ENCODE assay signal across 10 cellular contexts in the genomic region with DNA sequence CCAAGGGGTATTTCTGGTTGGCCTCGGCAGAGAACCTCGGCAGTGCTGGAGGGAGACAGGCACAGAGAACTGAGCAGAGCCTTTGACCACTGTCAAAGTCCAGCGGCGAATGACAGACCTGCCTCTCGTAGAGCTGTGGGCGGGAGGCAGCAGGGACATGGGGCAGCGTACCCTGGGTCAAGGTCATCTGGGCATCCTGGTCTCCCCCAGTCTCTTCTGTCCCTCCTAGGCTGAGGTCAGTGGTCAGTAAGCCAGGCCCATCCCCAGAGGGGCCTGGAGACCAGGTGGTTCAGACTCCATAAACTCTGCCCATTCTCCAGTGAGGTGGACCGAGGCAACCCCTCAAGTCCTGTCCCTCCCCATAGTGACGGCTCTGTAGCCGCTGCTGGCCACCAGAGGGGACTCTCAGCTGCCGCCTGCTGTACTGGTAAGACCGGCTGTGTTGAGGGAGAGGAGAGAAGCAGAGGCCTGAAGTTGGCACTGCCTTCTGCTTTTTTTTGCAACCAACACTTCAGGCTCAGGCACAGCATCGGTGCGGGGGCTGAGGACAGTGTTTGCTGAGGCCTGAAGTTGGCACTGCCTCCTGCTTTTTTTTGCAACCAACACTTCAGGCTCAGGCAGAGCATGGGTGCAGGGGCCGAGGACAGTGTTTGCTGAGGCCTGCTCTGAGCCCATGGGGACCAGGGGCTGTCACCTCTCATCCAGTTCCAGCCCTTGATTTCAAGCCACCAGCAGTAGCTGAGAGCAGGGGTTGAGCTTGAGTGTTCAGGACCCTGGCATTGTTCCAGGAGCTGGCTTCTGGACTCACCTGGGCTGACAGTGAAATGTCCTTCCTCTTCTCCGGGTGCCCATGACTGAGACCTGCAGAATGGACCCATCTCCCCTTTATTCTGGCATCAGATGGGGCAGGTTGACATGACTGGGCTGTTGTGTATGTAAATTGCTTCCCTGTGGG. TPM values are rescaled to one million over a fixed set of nuclear protein-coding genes. Genes with fewer than 3 reads are reported as not detected.
DNase-seq lines count a peak whose midpoint lies in the region; ATAC-seq and TF ChIP-seq lines count a peak whose summit lies in the region.
"Had no signal": no experiment of that assay in that cellular context is flagged by ENCODE, and none has a peak within 500 bp of the region (broad histone marks: within the 10 kb centered on the region; RNA-seq: fewer than 3 reads in every experiment).

A gene with protein sequence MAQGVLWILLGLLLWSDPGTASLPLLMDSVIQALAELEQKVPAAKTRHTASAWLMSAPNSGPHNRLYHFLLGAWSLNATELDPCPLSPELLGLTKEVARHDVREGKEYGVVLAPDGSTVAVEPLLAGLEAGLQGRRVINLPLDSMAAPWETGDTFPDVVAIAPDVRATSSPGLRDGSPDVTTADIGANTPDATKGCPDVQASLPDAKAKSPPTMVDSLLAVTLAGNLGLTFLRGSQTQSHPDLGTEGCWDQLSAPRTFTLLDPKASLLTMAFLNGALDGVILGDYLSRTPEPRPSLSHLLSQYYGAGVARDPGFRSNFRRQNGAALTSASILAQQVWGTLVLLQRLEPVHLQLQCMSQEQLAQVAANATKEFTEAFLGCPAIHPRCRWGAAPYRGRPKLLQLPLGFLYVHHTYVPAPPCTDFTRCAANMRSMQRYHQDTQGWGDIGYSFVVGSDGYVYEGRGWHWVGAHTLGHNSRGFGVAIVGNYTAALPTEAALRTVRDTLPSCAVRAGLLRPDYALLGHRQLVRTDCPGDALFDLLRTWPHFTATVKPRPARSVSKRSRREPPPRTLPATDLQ (minus strand): TSS at position 111 of the 955 bp plus-strand sequence. CDS start 130 bp downstream, outside the sequence.

- intact Hi-C loops in heart left ventricle (cut with DNase I), result loop anchor here in 2 of 10 donors (5.0 to 10.0 kb wide), 2 partner anchors 75 to 78 kb away; no protein-coding TSS in a partner anchor
- intact Hi-C loops in tibial artery (cut with DNase I; ENCODE audit: low total_unique reads), result no loop called here

- TF ChIP-seq CTCF in heart left ventricle (IDR thresholded peaks at IDR 0.05) (peak in 8 of 12 donors; percentile 12 to 35 (median 26)), tibial artery (IDR thresholded peaks at IDR 0.05) (peak in 1 of 2 experiments; percentile 17)

- no peak within 1 kb of the TSS for H3K27ac ChIP-seq in heart left ventricle
- H3K27ac ChIP-seq in tibial artery, result no peak within 1 kb of the TSS
- H3K27ac ChIP-seq: neural progenitor cell had no signal

- DNase-seq in T-helper 1 cell (no peak), RPMI7951 (ENCODE audit: low read depth) (peak; percentile 19), heart left ventricle (peak in 1 of 5 donors; percentile 17), superior temporal gyrus (ENCODE audit: extremely low spot score) (peak; percentile 50), tibial artery (no peak), NCI-H526 (lab: John Stamatoyannopoulos, UW) (no peak)

- H3K4me1 ChIP-seq in heart left ventricle, result no peaks in the 10 kb centered on the region
- H3K4me1 ChIP-seq in tibial artery, result peaks cover 0 to 10% (median 2%) of the 10 kb centered on the region in 4 donors
- H3K4me1 ChIP-seq: neural progenitor cell had no signal

- peaks cover 3% of the 10 kb centered on the region for H3K36me3 Mint-ChIP-seq in T-helper 1 cell treated with Interleukin-12 subunit alpha and Interleukin-12 subunit beta and Interleukin-4 antibody, amounts not matched to agents 30 μg/mL and 1 μg/mL, for 36 hours (ENCODE audit: low read depth)
- H3K36me3 Mint-ChIP-seq: neural progenitor cell had no signal

- peak within 1 kb of the TSS; percentile 41 for H3K27ac Mint-ChIP-seq in T-helper 1 cell treated with Interleukin-12 subunit alpha and Interleukin-12 subunit beta and Interleukin-4 antibody, amounts not matched to agents 30 μg/mL and 1 μg/mL, for 36 hours
- H3K27ac Mint-ChIP-seq: neural progenitor cell had no signal

- no peak within 1 kb of the TSS for H3K4me3 ChIP-seq in heart left ventricle
- no peak within 1 kb of the TSS for H3K4me3 ChIP-seq in tibial artery
- H3K4me3 ChIP-seq: neural progenitor cell had no signal

- H3K27me3 ChIP-seq in heart left ventricle (no peaks in the 10 kb centered on the region), tibial artery (no peaks in the 10 kb centered on the region)
- H3K27me3 ChIP-seq: neural progenitor cell had no signal

- H3K36me3 ChIP-seq in heart left ventricle (no peaks in the 10 kb centered on the region), tibial artery (no peaks in the 10 kb centered on the region)
- H3K36me3 ChIP-seq: neural progenitor cell had no signal

- TF ChIP-seq POLR2A in heart left ventricle (IDR thresholded peaks at IDR 0.05), result no peak

- no peaks in the 10 kb centered on the region for H3K27me3 Mint-ChIP-seq in T-helper 1 cell treated with Interleukin-12 subunit alpha and Interleukin-12 subunit beta and Interleukin-4 antibody, amounts not matched to agents 30 μg/mL and 1 μg/mL, for 36 hours (ENCODE audit: low read depth)

- no peaks in the 10 kb centered on the region for H3K9me3 Mint-ChIP-seq in T-helper 1 cell treated with Interleukin-12 subunit alpha and Interleukin-12 subunit beta and Interleukin-4 antibody, amounts not matched to agents 30 μg/mL and 1 μg/mL, for 36 hours
- H3K9me3 Mint-ChIP-seq: neural progenitor cell had no signal

- no peaks in the 10 kb centered on the region for H3K9me3 ChIP-seq in heart left ventricle
- no peaks in the 10 kb centered on the region for H3K9me3 ChIP-seq in tibial artery

- WGBS in heart left ventricle, 4 donors, result 46 to 63% (median 52%) methylated on average over 11 to 16 of the region's 16 CpGs

- ATAC-seq in heart left ventricle (peak in 3 of 4 donors; percentile 65 to 81 (median 78)), HG03571 (IDR thresholded peaks at IDR 0.05; ENCODE audit: unreplicated experiment) (no peak)

- peaks cover 20% of the 10 kb centered on the region for H3K4me1 Mint-ChIP-seq in T-helper 1 cell treated with Interleukin-12 subunit alpha and Interleukin-12 subunit beta and Interleukin-4 antibody, amounts not matched to agents 30 μg/mL and 1 μg/mL, for 36 hours (ENCODE audit: low read depth)
- H3K4me1 Mint-ChIP-seq: neural progenitor cell had no signal

- no peak within 1 kb of the TSS for H3K4me3 Mint-ChIP-seq in T-helper 1 cell treated with Interleukin-12 subunit alpha and Interleukin-12 subunit beta and Interleukin-4 antibody, amounts not matched to agents 30 μg/mL and 1 μg/mL, for 36 hours
- H3K4me3 Mint-ChIP-seq: neural progenitor cell had no signal

RNA-seq across cellular contexts. Expression of the gene that starts here (rescaled TPM):
- total RNA-seq in RPMI7951 (2014; rRNA removed; shearing (Covaris generic)), result not detected in 2 replicates
- total RNA-seq in heart left ventricle, result not detected
- not detected for polyA plus RNA-seq in heart left ventricle
- total RNA-seq: activated CD8-positive, alpha-beta memory T cell treated with anti-CD3 and anti-CD28 coated beads for 36 hours had no signal

Comparison
In these comparisons a context has a peak if more than half of its experiments do, and no peak if none do; other contexts are left out.
1. Peak in DNase-seq in RPMI7951; RNA of the gene not detected or under 1 TPM.
2. Peak in ATAC-seq in heart left ventricle; RNA of the gene not detected or under 1 TPM.